ENCODE assay signal across 23 cellular contexts in the genomic region with DNA sequence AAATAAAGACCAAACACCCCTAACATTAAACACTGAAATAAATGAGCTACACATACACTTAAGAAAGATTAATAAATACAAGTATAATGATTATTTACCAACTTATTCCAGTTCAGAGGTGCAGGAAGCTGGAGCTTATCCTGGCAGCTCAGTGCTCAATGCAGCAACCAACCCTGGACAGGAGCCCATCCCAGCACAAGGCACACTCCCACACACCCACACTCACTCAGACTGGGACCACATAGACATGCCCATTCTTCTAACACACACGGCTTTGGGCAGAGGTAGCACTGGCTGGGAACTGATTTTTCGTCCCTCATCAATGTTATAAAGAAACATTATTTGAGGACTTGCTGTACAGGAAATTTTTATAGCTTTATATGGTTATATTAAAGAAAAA.
DNase-seq lines count a peak whose midpoint lies in the region; ATAC-seq, FAIRE-seq and TF ChIP-seq lines count a peak whose summit lies in the region.
"Had no signal": no experiment of that assay in that cellular context is flagged by ENCODE, and none has a peak within 500 bp of the region (broad histone marks: within the 10 kb centered on the region; RNA-seq: fewer than 3 reads in every experiment).

No MANE protein-coding gene starts in this region.

- H3K56ac ChIP-seq in H1 (replicated peaks; ENCODE audit: insufficient read length, low read depth, low read length), result no peak overlapping the region

- intact Hi-C loops in upper lobe of right lung (cut with DNase I), result no loop called here

- peak; percentile 2 for DNase-seq in AG08396 (ENCODE audit: low spot score)
- peak; percentile 40 for DNase-seq in M059J (ENCODE audit: low read depth)
- no peak for DNase-seq in H1 (ENCODE audit: low read depth in 1 of 2, low spot score in 2 of 2)
- peak; percentile 29 for DNase-seq in upper lobe of right lung
- no peak for DNase-seq in hippocampal formation (lab: John Stamatoyannopoulos, UW)
- no peak for DNase-seq in T-cell
- DNase-seq: AML-193; CD4-positive, alpha-beta T cell; Kasumi-1; NCI-H1694; NCI-H2029 treated with DMSO at 0.1 percent for 48 hours; NCI-H526 treated with DMSO at 0.1 percent for 48 hours; SHP77 had no signal

- TF ChIP-seq RAD21 in H1 (IDR thresholded peaks at IDR 0.05 in 1 of 2, conservative IDR thresholded peaks at IDR 0.05 in 1 of 2; ENCODE audit: low read depth in 2 of 2, low read length in 2 of 2), result no peak

- no peaks in the 10 kb centered on the region for H3K79me1 ChIP-seq in H1 (ENCODE audit: low read depth, low read length)

- H2AFZ ChIP-seq in H1 (ENCODE audit: low read length), result 0 out of 2 replicates have a peak overlapping the region, but pooled peaks have one; percentile 28

- no peak overlapping the region for H3K18ac ChIP-seq in H1 (ENCODE audit: extremely low read depth, low read length)

- H3K4me1 ChIP-seq in H1 (replicated peaks in 1 of 4; ENCODE audit: control insufficient read depth in 3 of 4, insufficient read depth in 4 of 4, low read length in 3 of 4) (peaks cover 0 to 2% (median 0%) of the 10 kb centered on the region in 4 experiments; a peak in 1 of 7 replicates), upper lobe of right lung (no peaks in the 10 kb centered on the region)

- TF ChIP-seq EP300 in H1 (IDR thresholded peaks at IDR 0.05; ENCODE audit: borderline replicate concordance in 1 of 2, low read depth in 2 of 2, low read length in 2 of 2), result no peak

- H2AK5ac ChIP-seq in H1 (ENCODE audit: low read depth, low read length), result no peak overlapping the region

- no peak for ATAC-seq in upper lobe of right lung
- ATAC-seq in HG02642 (IDR thresholded peaks at IDR 0.05; ENCODE audit: poor library complexity, unreplicated experiment), result no peak
- ATAC-seq in T-cell (replicated peaks in 1 of 4), result no peak
- ATAC-seq: HepG2, K562, Panc1 had no signal

- no peaks in the 10 kb centered on the region; the same call in 1 of the 2 replicates for H3K23me2 ChIP-seq in H1 (ENCODE audit: low read depth, low read length)

- H3K27me3 ChIP-seq in H1 (replicated peaks in 1 of 4; ENCODE audit: control insufficient read depth in 3 of 4, extremely low read depth in 1 of 4, insufficient read depth in 3 of 4, low read length in 3 of 4) (no peaks in the 10 kb centered on the region), upper lobe of right lung (no peaks in the 10 kb centered on the region)
- H3K27me3 ChIP-seq: BLaER1 treated with 17β-estradiol and CSF1 and Interleukin-3, amounts not matched to agents 10 nM and 100 nM had no signal

- H4K5ac ChIP-seq in H1 (ENCODE audit: insufficient read length, low read depth, low read length), result no peak overlapping the region

- no peak overlapping the region for H2BK15ac ChIP-seq in H1 (ENCODE audit: low read length)

- no peaks in the 10 kb centered on the region for H3K4me1 Mint-ChIP-seq in T-cell

- no peak overlapping the region for H3K23ac ChIP-seq in H1 (ENCODE audit: insufficient read length)

- H4K8ac ChIP-seq in H1 (ENCODE audit: extremely low read depth, insufficient read depth, low read length), result no peak overlapping the region; the same call in 1 of the 2 replicates

- no peak overlapping the region for H3K4ac ChIP-seq in H1 (replicated peaks; ENCODE audit: insufficient read length, low read depth, low read length)

- 97% methylated on average over 2 of the region's 2 CpGs; no CpG with 5 or more reads in 1 of the 2 experiments for WGBS in H1 (ENCODE audit: extremely low coverage in 1 of 2, insufficient coverage in 1 of 2, insufficient read length in 1 of 2, insufficient replicate concordance in 2 of 2, low coverage in 1 of 2, low lambda C conversion rate in 2 of 2, missing lambda C conversion rate in 1 of 2), 2 experiments

- no peak overlapping the region for H3K27ac Mint-ChIP-seq in T-cell
- H3K27ac Mint-ChIP-seq: CD4-positive, alpha-beta T cell had no signal

- POLR2A ChIA-PET in H1 (lab: Charles Lee; ENCODE audit: partially characterized antibody), result no interaction called here
- POLR2A ChIA-PET in T-cell (lab: Charles Lee), result no interaction called here

- no peaks in the 10 kb centered on the region for H3K36me3 Mint-ChIP-seq in T-cell

- H2BK20ac ChIP-seq in H1 (ENCODE audit: low read length), result no peak overlapping the region

- no peak overlapping the region for H2BK120ac ChIP-seq in H1 (replicated peaks; ENCODE audit: low read depth, low read length)

- no peak overlapping the region for H4K91ac ChIP-seq in H1 (replicated peaks; ENCODE audit: insufficient read length, low read length)

- H3K9me3 Mint-ChIP-seq in T-cell, result peaks cover 4 to 6% (median 6%) of the 10 kb centered on the region in 3 donors

- H2BK12ac ChIP-seq in H1 (ENCODE audit: low read depth, low read length), result no peak overlapping the region

- H3K4me3 ChIP-seq in H1 (ENCODE audit: extremely low read depth in 1 of 4, insufficient read depth in 2 of 4, low read depth in 3 of 4, low read length in 4 of 4), result no peak overlapping the region
- H3K4me3 ChIP-seq in upper lobe of right lung, result no peak overlapping the region
- H3K4me3 ChIP-seq: BLaER1 treated with 17β-estradiol and CSF1 and Interleukin-3, amounts not matched to agents 10 nM and 100 nM; K562 had no signal

- no peak overlapping the region for H3K4me2 ChIP-seq in H1 (ENCODE audit: insufficient read depth in 1 of 2, low read depth in 2 of 2, low read length in 2 of 2)
- H3K4me2 ChIP-seq: BLaER1 treated with 17β-estradiol and CSF1 and Interleukin-3, amounts not matched to agents 10 nM and 100 nM had no signal

- CTCF ChIA-PET in H1 (lab: Charles Lee; ENCODE audit: partially characterized antibody), result no interaction called here
- CTCF ChIA-PET in T-cell (lab: Charles Lee), result no interaction called here

- H3K36me3 ChIP-seq in H1 (ENCODE audit: control insufficient read depth in 2 of 4, insufficient read depth in 4 of 4, low read length in 3 of 4), result no peaks in the 10 kb centered on the region
- no peaks in the 10 kb centered on the region for H3K36me3 ChIP-seq in upper lobe of right lung
- H3K36me3 ChIP-seq: BLaER1 treated with 17β-estradiol and CSF1 and Interleukin-3, amounts not matched to agents 10 nM and 100 nM had no signal

- no peak overlapping the region for H3K9ac ChIP-seq in H1 (replicated peaks in 1 of 4; ENCODE audit: extremely low read depth in 1 of 4, low read depth in 3 of 4, low read length in 3 of 4)
- H3K9ac ChIP-seq: BLaER1 treated with 17β-estradiol and CSF1 and Interleukin-3, amounts not matched to agents 10 nM and 100 nM had no signal

- H2BK5ac ChIP-seq in H1 (ENCODE audit: low read depth, low read length), result no peak overlapping the region

- no peaks in the 10 kb centered on the region for H3K9me3 ChIP-seq in H1 (ENCODE audit: insufficient read depth in 2 of 2, low read depth in 1 of 2, low read length in 1 of 2)
- no peaks in the 10 kb centered on the region for H3K9me3 ChIP-seq in upper lobe of right lung

- TF ChIP-seq CTCF in H1 (IDR thresholded peaks at IDR 0.05; ENCODE audit: control extremely low read depth in 1 of 3, insufficient read depth in 1 of 3, low read depth in 1 of 3, low read length in 3 of 3), result no peak
- TF ChIP-seq CTCF in upper lobe of right lung (IDR thresholded peaks at IDR 0.05), result no peak

- H4K20me1 ChIP-seq in H1 (replicated peaks in 1 of 2; ENCODE audit: control insufficient read depth in 1 of 2, insufficient read depth in 2 of 2, low read length in 2 of 2), result no peaks in the 10 kb centered on the region
- H4K20me1 ChIP-seq: BLaER1 treated with 17β-estradiol and CSF1 and Interleukin-3, amounts not matched to agents 10 nM and 100 nM had no signal

- no peak overlapping the region for H3K14ac ChIP-seq in H1 (ENCODE audit: insufficient read length)

- no peaks in the 10 kb centered on the region for H3K79me2 ChIP-seq in H1 (ENCODE audit: control insufficient read depth in 1 of 2, insufficient read depth in 2 of 2, low read length in 2 of 2)

- no peak for FAIRE-seq in H1 (lab: Jason Lieb, UNC)
- FAIRE-seq: A204.1, D721Med, GM18507, H54, HepG2, K562 had no signal

- TF ChIP-seq POLR2A in H1 (IDR thresholded peaks at IDR 0.05; ENCODE audit: control extremely low read depth in 1 of 2, low read depth in 2 of 2, low read length in 2 of 2), result no peak

- no peak overlapping the region for H3K27ac ChIP-seq in H1 (ENCODE audit: low read depth, low read length)
- H3K27ac ChIP-seq in upper lobe of right lung, result no peak overlapping the region
- H3K27ac ChIP-seq: BLaER1 treated with 17β-estradiol and CSF1 and Interleukin-3, amounts not matched to agents 10 nM and 100 nM; RWPE1 had no signal

- H3K4me3 Mint-ChIP-seq in T-cell, result no peak overlapping the region
- H3K4me3 Mint-ChIP-seq: CD4-positive, alpha-beta T cell had no signal

- H3K27me3 Mint-ChIP-seq in T-cell, result no peaks in the 10 kb centered on the region
- H3K27me3 Mint-ChIP-seq: CD4-positive, alpha-beta T cell had no signal

TF ChIP-seq in H1, 55 proteins besides CTCF, POLR2A, EP300 and RAD21:
- TF ChIP-seq GABPA (IDR thresholded peaks at IDR 0.05; ENCODE audit: borderline replicate concordance, insufficient read depth, low read length) (no peak), BRCA1 (IDR thresholded peaks at IDR 0.05; ENCODE audit: low read depth, low read length) (no peak), RXRA (IDR thresholded peaks at IDR 0.05; ENCODE audit: insufficient read depth, low read depth, low read length) (no peak), TAF7 (optimal IDR thresholded peaks at IDR 0.05; ENCODE audit: borderline replicate concordance, low read depth, low read length) (no peak), RFX5 (IDR thresholded peaks at IDR 0.05; ENCODE audit: borderline replicate concordance, low read depth, low read length) (no peak), POLR2AphosphoS5 (IDR thresholded peaks at IDR 0.05; ENCODE audit: low read depth, low read length) (no peak), CTBP2 (IDR thresholded peaks at IDR 0.05; ENCODE audit: borderline replicate concordance, insufficient read depth, insufficient read length, low read length) (no peak), ASH2L (IDR thresholded peaks at IDR 0.05; ENCODE audit: low read length) (no peak), SIN3A (conservative IDR thresholded peaks at IDR 0.05 in 1 of 2, IDR thresholded peaks at IDR 0.05 in 1 of 2; ENCODE audit: low read depth in 1 of 2, low read length in 2 of 2) (no peak), CHD1 (IDR thresholded peaks at IDR 0.05; ENCODE audit: low read depth, low read length) (no peak), KDM1A (IDR thresholded peaks at IDR 0.05; ENCODE audit: borderline replicate concordance, low read length) (no peak), ZNF274 (IDR thresholded peaks at IDR 0.05; ENCODE audit: borderline replicate concordance, extremely low read depth, low read length) (no peak), TAF1 (IDR thresholded peaks at IDR 0.05; ENCODE audit: low read depth, low read length) (no peak), NRF1 (IDR thresholded peaks at IDR 0.05; ENCODE audit: low read depth, low read length) (no peak), NANOG (IDR thresholded peaks at IDR 0.05; ENCODE audit: insufficient read depth, low read depth, low read length, poor library complexity, severe bottlenecking) (no peak)
TF ChIP-seq in H1: peak in this region for 0.

Comparison
In these comparisons a context has a peak if more than half of its experiments do, and no peak if none do; other contexts are left out.
1. DNase-seq: peak in AG08396 (single experiment), M059J (single experiment) and upper lobe of right lung (single experiment); none in H1 (0 of 2), hippocampal formation (0 of 2) and T-cell (0 of 34).